Comparison of ENCODE assay signal across 19 cellular contexts in genomic region chr6:144566868-144567615, GRCh38.
DNase-seq lines count a peak whose midpoint lies in the region; ATAC-seq and TF ChIP-seq lines count a peak whose summit lies in the region.
"Had no signal": no experiment of that assay in that cellular context is flagged by ENCODE, and none has a peak within 500 bp of the region (broad histone marks: within the 10 kb centered on the region; RNA-seq: fewer than 3 reads in every experiment).

No MANE protein-coding gene starts in this region.

- ATAC-seq in activated CD4-positive, alpha-beta T cell treated with anti-CD3 and anti-CD28 coated beads for 36 hours: peak; percentile 77
- ATAC-seq in GM21737 (IDR thresholded peaks at IDR 0.05; ENCODE audit: unreplicated experiment) (no peak), HG03342 (IDR thresholded peaks at IDR 0.05; ENCODE audit: unreplicated experiment) (no peak)
- ATAC-seq: gastroesophageal sphincter had no signal

- H2BK15ac ChIP-seq in mesenchymal stem cell (ENCODE audit: low read depth, poor library complexity, severe bottlenecking): no peak overlapping the region

- H2AK5ac ChIP-seq in mesenchymal stem cell (ENCODE audit: low read length, severe bottlenecking): no peak overlapping the region

- no peaks in the 10 kb centered on the region for H3F3A ChIP-seq in MM.1S (ENCODE audit: insufficient read depth, low read length)

- H2AFZ ChIP-seq in Karpas-422 (ENCODE audit: low read length) (no peak overlapping the region), mesenchymal stem cell (ENCODE audit: low read depth, low read length) (no peak overlapping the region), MM.1S (ENCODE audit: low read length) (no peak overlapping the region)

- H4K8ac ChIP-seq in mesenchymal stem cell (ENCODE audit: low read length): no peak overlapping the region

- H3K4me1 Mint-ChIP-seq in activated CD4-positive, alpha-beta T cell treated with anti-CD3 and anti-CD28 coated beads for 36 hours: no peaks in the 10 kb centered on the region
- H3K4me1 Mint-ChIP-seq: memory B cell had no signal

- no peak overlapping the region for H3K4me3 Mint-ChIP-seq in activated CD4-positive, alpha-beta T cell treated with anti-CD3 and anti-CD28 coated beads for 36 hours
- H3K4me3 Mint-ChIP-seq: activated naive CD8-positive, alpha-beta T cell; memory B cell; T-helper 2 cell treated with Interferon-gamma antibody and Interleukin-4, amounts not matched to agents 5 μg/mL and 100 μg/mL, for 36 hours had no signal

- no peak overlapping the region for H3K14ac ChIP-seq in mesenchymal stem cell (ENCODE audit: low read length in 2 of 2)

- H3K4me2 ChIP-seq in Karpas-422 (ENCODE audit: low read depth, low read length, poor library complexity, severe bottlenecking): no peak overlapping the region
- H3K4me2 ChIP-seq in mesenchymal stem cell (ENCODE audit: low read length, poor library complexity, severe bottlenecking): no peak overlapping the region
- H3K4me2 ChIP-seq in MM.1S (ENCODE audit: low read depth, low read length): no peak overlapping the region

- no peak overlapping the region for H2BK5ac ChIP-seq in mesenchymal stem cell (ENCODE audit: low read depth, low read length, poor library complexity, severe bottlenecking)

- DNase-seq in activated CD4-positive, alpha-beta T cell treated with anti-CD3 and anti-CD28 coated beads for 36 hours: peak; percentile 10
- DNase-seq in activated CD4-positive, alpha-beta T cell treated with anti-CD3 and anti-CD28 coated beads, Interleukin-2, amount 50 U/mL, for 4 hours: no peak
- DNase-seq in Karpas-422: peak; percentile 30
- DNase-seq in UCSD-AML1 (lab: John Stamatoyannopoulos, UW; ENCODE audit: unreplicated experiment): peak; percentile 9
- peak; percentile 28 for DNase-seq in mesenchymal stem cell
- no peak for DNase-seq in MM.1S
- DNase-seq: Caco-2; cerebellar nuclear complex; NCI-H2081 treated with DMSO at 0.1 percent for 48 hours; stimulated activated naive CD4-positive, alpha-beta T cell had no signal

- H2BK120ac ChIP-seq in mesenchymal stem cell (ENCODE audit: low read depth, low read length): no peak overlapping the region

- intact Hi-C loops in activated CD4-positive, alpha-beta T cell treated with anti-CD3 and anti-CD28 coated beads for 36 hours (cut with DNase I, micrococcal nuclease): no loop called here

- H3K27me3 ChIP-seq in Karpas-422 (ENCODE audit: low read length) (no peaks in the 10 kb centered on the region), mesenchymal stem cell (ENCODE audit: control insufficient read depth in 1 of 2, insufficient read depth in 1 of 2, low read length in 2 of 2) (no peaks in the 10 kb centered on the region), MM.1S (replicated peaks; ENCODE audit: insufficient read depth, low read length) (no peaks in the 10 kb centered on the region)
- H3K27me3 ChIP-seq: gastroesophageal sphincter, neutrophil, vagina had no signal

- H3K27ac ChIP-seq in Karpas-422 (ENCODE audit: low read length) (no peak overlapping the region), mesenchymal stem cell (ENCODE audit: low read length, poor library complexity, severe bottlenecking) (no peak overlapping the region), MM.1S (ENCODE audit: low read length) (no peak overlapping the region)
- H3K27ac ChIP-seq: gastroesophageal sphincter, neutrophil, vagina had no signal

- H3K9me3 Mint-ChIP-seq in activated CD4-positive, alpha-beta T cell treated with anti-CD3 and anti-CD28 coated beads for 36 hours (ENCODE audit: low read depth): peaks cover 4% of the 10 kb centered on the region
- H3K9me3 Mint-ChIP-seq: T-helper 2 cell treated with Interferon-gamma antibody and Interleukin-4, amounts not matched to agents 5 μg/mL and 100 μg/mL, for 36 hours had no signal

- H3K36me3 ChIP-seq in Karpas-422 (ENCODE audit: insufficient read depth, low read length): no peaks in the 10 kb centered on the region
- peaks cover 4 to 16% of the 10 kb centered on the region in 2 experiments for H3K36me3 ChIP-seq in mesenchymal stem cell (ENCODE audit: control insufficient read depth in 1 of 2, insufficient read depth in 2 of 2, low read depth in 1 of 2, low read length in 2 of 2)
- no peaks in the 10 kb centered on the region for H3K36me3 ChIP-seq in MM.1S (replicated peaks; ENCODE audit: insufficient read depth, low read length)
- H3K36me3 ChIP-seq: HAP-1 had no signal

- H3K4me1 ChIP-seq in Karpas-422 (ENCODE audit: low read length) (no peaks in the 10 kb centered on the region), mesenchymal stem cell (ENCODE audit: control insufficient read depth, insufficient read depth, low read depth, low read length) (no peaks in the 10 kb centered on the region), MM.1S (ENCODE audit: low read length) (no peaks in the 10 kb centered on the region)
- H3K4me1 ChIP-seq: Caco-2, gastroesophageal sphincter, vagina had no signal

- H3K9me2 ChIP-seq in Karpas-422 (replicated peaks; ENCODE audit: insufficient read depth, low read length) (no peaks in the 10 kb centered on the region), MM.1S (replicated peaks; ENCODE audit: insufficient read depth, low read length) (no peaks in the 10 kb centered on the region)

- POLR2A ChIA-PET in activated CD4-positive, alpha-beta T cell treated with anti-CD3 and anti-CD28 coated beads for 36 hours (lab: Charles Lee): interaction anchor here (0.6 kb wide), 1 partner anchor 169 kb away, joined by 3 read pairs; no protein-coding TSS in a partner anchor

- no peak overlapping the region for H4K91ac ChIP-seq in mesenchymal stem cell (ENCODE audit: low read length)

- H3K79me1 ChIP-seq in mesenchymal stem cell (replicated peaks; ENCODE audit: low read length, poor library complexity, severe bottlenecking): peaks cover 10% of the 10 kb centered on the region

- TF ChIP-seq CTCF in MM.1S (IDR thresholded peaks at IDR 0.05; ENCODE audit: low read length): no peak

- H4K20me1 ChIP-seq in Karpas-422 (ENCODE audit: insufficient read depth, low read depth, low read length) (no peaks in the 10 kb centered on the region), MM.1S (ENCODE audit: insufficient read depth, low read length) (no peaks in the 10 kb centered on the region)

- no peak overlapping the region for H2BK12ac ChIP-seq in mesenchymal stem cell (ENCODE audit: low read length in 2 of 2)

- H3K27me3 Mint-ChIP-seq in activated CD4-positive, alpha-beta T cell treated with anti-CD3 and anti-CD28 coated beads for 36 hours: no peaks in the 10 kb centered on the region
- H3K27me3 Mint-ChIP-seq: activated naive CD8-positive, alpha-beta T cell; memory B cell had no signal

- no peak overlapping the region for H3K27ac Mint-ChIP-seq in activated CD4-positive, alpha-beta T cell treated with anti-CD3 and anti-CD28 coated beads for 36 hours
- H3K27ac Mint-ChIP-seq: activated naive CD8-positive, alpha-beta T cell; memory B cell; T-helper 2 cell treated with Interferon-gamma antibody and Interleukin-4, amounts not matched to agents 5 μg/mL and 100 μg/mL, for 36 hours had no signal

- CTCF ChIA-PET in activated CD4-positive, alpha-beta T cell treated with anti-CD3 and anti-CD28 coated beads for 36 hours (lab: Charles Lee): interaction anchor here (0.9 to 1.3 kb wide), 3 partner anchors 19 to 53 kb away, joined by 3 to 4 read pairs (median 3); no protein-coding TSS in a partner anchor

- H3K9ac ChIP-seq in Karpas-422 (ENCODE audit: low read length) (no peak overlapping the region), mesenchymal stem cell (ENCODE audit: low read length) (no peak overlapping the region), MM.1S (ENCODE audit: low read length) (no peak overlapping the region)

- H3K4me3 ChIP-seq in Karpas-422 (ENCODE audit: low read length): no peak overlapping the region
- no peak overlapping the region for H3K4me3 ChIP-seq in mesenchymal stem cell (ENCODE audit: insufficient read depth in 1 of 2, low read depth in 1 of 2, low read length in 2 of 2)
- H3K4me3 ChIP-seq in MM.1S (ENCODE audit: low read length): no peak overlapping the region
- H3K4me3 ChIP-seq: gastroesophageal sphincter, HAP-1, vagina had no signal

- no peak overlapping the region for H3K18ac ChIP-seq in mesenchymal stem cell (ENCODE audit: low read depth in 1 of 2, low read length in 2 of 2)

- peaks cover 21% of the 10 kb centered on the region for H3K36me3 Mint-ChIP-seq in activated CD4-positive, alpha-beta T cell treated with anti-CD3 and anti-CD28 coated beads for 36 hours (ENCODE audit: low read depth)

- no peak overlapping the region for H3K23ac ChIP-seq in mesenchymal stem cell (ENCODE audit: low read length in 2 of 2)

- H3K79me2 ChIP-seq in Karpas-422 (ENCODE audit: low read length) (no peaks in the 10 kb centered on the region), MM.1S (ENCODE audit: low read length) (no peaks in the 10 kb centered on the region)

- H3K9me3 ChIP-seq in Karpas-422 (ENCODE audit: low read length) (no peaks in the 10 kb centered on the region), mesenchymal stem cell (ENCODE audit: control insufficient read depth, low read length) (no peaks in the 10 kb centered on the region), MM.1S (replicated peaks; ENCODE audit: insufficient read depth, low read length) (no peaks in the 10 kb centered on the region)
- H3K9me3 ChIP-seq: Caco-2, gastroesophageal sphincter, HAP-1, neutrophil, vagina had no signal

- WGBS in mesenchymal stem cell: 96% methylated on average over 2 of the region's 3 CpGs

- H3K4ac ChIP-seq in mesenchymal stem cell (ENCODE audit: low read depth in 1 of 2, low read length in 2 of 2): no peak overlapping the region

Comparison
In these comparisons a context has a peak if more than half of its experiments do, and no peak if none do; other contexts are left out.
1. DNase-seq: peak in activated CD4-positive, alpha-beta T cell treated with anti-CD3 and anti-CD28 coated beads for 36 hours (single experiment), Karpas-422 (single experiment), UCSD-AML1 (single experiment) and mesenchymal stem cell (single experiment); none in activated CD4-positive, alpha-beta T cell treated with anti-CD3 and anti-CD28 coated beads, Interleukin-2, amount 50 U/mL, for 4 hours (0 of 2) and MM.1S (single experiment).